23 cellular contexts compared by ENCODE assay signal in genomic region chr3:110685630-110686029, GRCh38.
"Had no signal": no experiment of that assay in that cellular context is flagged by ENCODE, and none has a peak within 500 bp of the region (broad histone marks: within the 10 kb centered on the region; RNA-seq: fewer than 3 reads in every experiment).

No MANE protein-coding gene starts in this region.

- ATAC-seq: activated CD4-positive, alpha-beta T cell treated with anti-CD3 and anti-CD28 coated beads for 36 hours; activated T-cell treated with anti-CD3 and anti-CD28 coated beads, Interleukin-2, amount 50 U/mL, for 72 hours; effector memory CD8-positive, alpha-beta T cell; gastroesophageal sphincter; left cardiac atrium; stimulated activated naive B cell treated with anti-CD40 and anti-IgM and Interleukin-4, amounts not matched to agents 10 μg/mL and 1 μg/mL and 100 μg/mL, for 72 hours had no signal

- H3K4me1 ChIP-seq: colonic mucosa, esophagus muscularis mucosa, gastroesophageal sphincter, vagina had no signal

- H3K4me3 ChIP-seq: colonic mucosa, dorsolateral prefrontal cortex, esophagus muscularis mucosa, gastroesophageal sphincter, vagina had no signal

- H3K9me3 ChIP-seq: colonic mucosa, esophagus muscularis mucosa, gastroesophageal sphincter, vagina had no signal

- H3K27me3 ChIP-seq: colonic mucosa, dorsolateral prefrontal cortex, esophagus muscularis mucosa, gastroesophageal sphincter, vagina had no signal

- DNase-seq: activated CD4-positive, alpha-beta memory T cell treated with anti-CD3 and anti-CD28 coated beads for 36 hours; activated CD4-positive, alpha-beta T cell treated with anti-CD3 and anti-CD28 coated beads for 36 hours; activated effector memory CD4-positive, alpha-beta T cell treated with Interleukin-2 at 50 U/mL for 16 hours; activated naive CD4-positive, alpha-beta T cell treated with anti-CD3 and anti-CD28 coated beads for 36 hours; activated naive CD8-positive, alpha-beta T cell treated with anti-CD3 and anti-CD28 coated beads, Interleukin-2, amount 10 ng/mL, durations not matched to agents 7 days and 5 days; activated T-cell treated with anti-CD3 and anti-CD28 coated beads, Interleukin-2, amount 50 U/mL, for 72 hours; amygdala; colonic mucosa; dorsolateral prefrontal cortex; effector memory CD8-positive, alpha-beta T cell; head of caudate nucleus; hypothalamus; islet precursor cell; left cardiac atrium; occipital lobe; stimulated activated CD4-positive, alpha-beta T cell treated with anti-CD3 and anti-CD28 coated beads, Interleukin-2, amount 100 ng/mL, for 48 hours; stimulated activated CD8-positive, alpha-beta memory T cell treated with anti-CD3 and anti-CD28 coated beads, Interleukin-4, amount 100 ng/mL, for 48 hours; stimulated activated naive B cell treated with anti-CD40 and anti-IgM and Interleukin-4, amounts not matched to agents 10 μg/mL and 1 μg/mL and 100 μg/mL, for 72 hours; T-helper 1 cell; trophoblast cell had no signal

- H3K36me3 ChIP-seq: colonic mucosa, esophagus muscularis mucosa, gastroesophageal sphincter, vagina had no signal
